In genomic region chr3:121690777-121691405, GRCh38 we compare ENCODE assay signal across 13 cellular contexts.
DNase-seq lines count a peak whose midpoint lies in the region; ATAC-seq and TF ChIP-seq lines count a peak whose summit lies in the region.
"Had no signal": no experiment of that assay in that cellular context is flagged by ENCODE, and none has a peak within 500 bp of the region (broad histone marks: within the 10 kb centered on the region; RNA-seq: fewer than 3 reads in every experiment).

No MANE protein-coding gene starts in this region.

- no peak overlapping the region for H3K9ac ChIP-seq in OCI-LY3 (ENCODE audit: low read length)

- no peak for DNase-seq in activated naive CD4-positive, alpha-beta T cell treated with Interleukin-2 at 50 U/mL for 16 hours
- DNase-seq in stimulated activated naive B cell treated with anti-CD40 and anti-IgM and Interleukin-4, amounts not matched to agents 10 μg/mL and 1 μg/mL and 100 μg/mL, for 72 hours = no peak
- no peak for DNase-seq in NCI-H510A treated with DMSO at 0.1 percent for 48 hours (lab: John Stamatoyannopoulos, UW)
- DNase-seq: GF-D8, left ventricle myocardium superior, NCI-H345, upper lobe of right lung had no signal

- TF ChIP-seq CTCF in OCI-LY3 (IDR thresholded peaks at IDR 0.05; ENCODE audit: low read depth, low read length) = no peak

- H3K36me3 ChIP-seq in OCI-LY3 (replicated peaks; ENCODE audit: low read depth, low read length) = peaks cover 20% of the 10 kb centered on the region

- no peaks in the 10 kb centered on the region for H3K79me2 ChIP-seq in OCI-LY3 (ENCODE audit: low read length)

- H3K4me3 ChIP-seq in OCI-LY3 (ENCODE audit: low read length) = 0 out of 2 replicates have a peak overlapping the region, but pooled peaks have one; percentile 3
- H3K4me3 ChIP-seq: SJSA1, upper lobe of right lung had no signal

- H3K36me3 Mint-ChIP-seq in activated naive CD4-positive, alpha-beta T cell treated with anti-CD3 and anti-CD28 coated beads, Interleukin-2, amount 50 U/mL, for 24 hours = peaks cover 40% of the 10 kb centered on the region
- peaks cover 26 to 44% of the 10 kb centered on the region in 2 donors for H3K36me3 Mint-ChIP-seq in stimulated activated naive B cell treated with anti-CD40 and anti-IgM and Interleukin-4, amounts not matched to agents 10 μg/mL and 1 μg/mL and 100 μg/mL, for 72 hours

- no peaks in the 10 kb centered on the region for H3K27me3 ChIP-seq in OCI-LY3 (ENCODE audit: low read depth, low read length)
- H3K27me3 ChIP-seq: SJSA1, upper lobe of right lung had no signal

- H3K4me1 ChIP-seq in OCI-LY3 (ENCODE audit: low read length) = peaks cover 23% of the 10 kb centered on the region
- H3K4me1 ChIP-seq: SJSA1, upper lobe of right lung had no signal

- H3K27ac Mint-ChIP-seq in activated naive CD4-positive, alpha-beta T cell treated with anti-CD3 and anti-CD28 coated beads, Interleukin-2, amount 50 U/mL, for 24 hours = peak overlapping the region; percentile 10
- H3K27ac Mint-ChIP-seq in stimulated activated naive B cell treated with anti-CD40 and anti-IgM and Interleukin-4, amounts not matched to agents 10 μg/mL and 1 μg/mL and 100 μg/mL, for 72 hours = peak overlapping the region; percentile 15

- H3K4me2 ChIP-seq in OCI-LY3 (ENCODE audit: low read length) = peak overlapping the region; percentile 60

- ATAC-seq in GM21786 (IDR thresholded peaks at IDR 0.05; ENCODE audit: unreplicated experiment) (peak; percentile 80), HG03457 (IDR thresholded peaks at IDR 0.05; ENCODE audit: unreplicated experiment) (no peak), HG03025 (IDR thresholded peaks at IDR 0.05; ENCODE audit: low FRiP score, unreplicated experiment) (no peak)
- peak; percentile 79 to 85 for ATAC-seq in stimulated activated naive B cell treated with anti-CD40 and anti-IgM and Interleukin-4, amounts not matched to agents 10 μg/mL and 1 μg/mL and 100 μg/mL, for 72 hours (replicated peaks)
- ATAC-seq: upper lobe of right lung had no signal

- no peak overlapping the region for H3K4me3 Mint-ChIP-seq in activated naive CD4-positive, alpha-beta T cell treated with anti-CD3 and anti-CD28 coated beads, Interleukin-2, amount 50 U/mL, for 24 hours
- peak overlapping the region in 1 of 2 donors; percentile 2 for H3K4me3 Mint-ChIP-seq in stimulated activated naive B cell treated with anti-CD40 and anti-IgM and Interleukin-4, amounts not matched to agents 10 μg/mL and 1 μg/mL and 100 μg/mL, for 72 hours

- peaks cover 7% of the 10 kb centered on the region for H3K9me3 Mint-ChIP-seq in activated naive CD4-positive, alpha-beta T cell treated with anti-CD3 and anti-CD28 coated beads, Interleukin-2, amount 50 U/mL, for 24 hours
- peaks cover 0 to 4% of the 10 kb centered on the region in 2 donors for H3K9me3 Mint-ChIP-seq in stimulated activated naive B cell treated with anti-CD40 and anti-IgM and Interleukin-4, amounts not matched to agents 10 μg/mL and 1 μg/mL and 100 μg/mL, for 72 hours

- no peaks in the 10 kb centered on the region for H3K9me3 ChIP-seq in OCI-LY3 (ENCODE audit: insufficient read depth, low read length)
- H3K9me3 ChIP-seq: SJSA1, upper lobe of right lung had no signal

- no peak overlapping the region for H2AFZ ChIP-seq in OCI-LY3 (ENCODE audit: low read depth, low read length)

- H3K27me3 Mint-ChIP-seq in activated naive CD4-positive, alpha-beta T cell treated with anti-CD3 and anti-CD28 coated beads, Interleukin-2, amount 50 U/mL, for 24 hours = no peaks in the 10 kb centered on the region
- H3K27me3 Mint-ChIP-seq in stimulated activated naive B cell treated with anti-CD40 and anti-IgM and Interleukin-4, amounts not matched to agents 10 μg/mL and 1 μg/mL and 100 μg/mL, for 72 hours = no peaks in the 10 kb centered on the region

- H4K20me1 ChIP-seq in OCI-LY3 (ENCODE audit: insufficient read depth, low read length) = peaks cover 11% of the 10 kb centered on the region

- H3K27ac ChIP-seq in OCI-LY3 (ENCODE audit: low read length) = peak overlapping the region; percentile 56
- H3K27ac ChIP-seq: SJSA1, upper lobe of right lung had no signal

- H3K4me1 Mint-ChIP-seq in activated naive CD4-positive, alpha-beta T cell treated with anti-CD3 and anti-CD28 coated beads, Interleukin-2, amount 50 U/mL, for 24 hours = peaks cover 12% of the 10 kb centered on the region
- H3K4me1 Mint-ChIP-seq in stimulated activated naive B cell treated with anti-CD40 and anti-IgM and Interleukin-4, amounts not matched to agents 10 μg/mL and 1 μg/mL and 100 μg/mL, for 72 hours = peaks cover 11 to 14% of the 10 kb centered on the region in 2 donors

Comparison
In these comparisons a context has a peak if more than half of its experiments do, and no peak if none do; other contexts are left out.
1. ATAC-seq: peak in GM21786 (single experiment) and stimulated activated naive B cell treated with anti-CD40 and anti-IgM and Interleukin-4, amounts not matched to agents 10 μg/mL and 1 μg/mL and 100 μg/mL, for 72 hours (2 of 2); none in HG03457 (single experiment) and HG03025 (single experiment).